14 cellular contexts compared by ENCODE assay signal in genomic region chr3:182303169-182303568, GRCh38.
"Had no signal": no experiment of that assay in that cellular context is flagged by ENCODE, and none has a peak within 500 bp of the region (broad histone marks: within the 10 kb centered on the region; RNA-seq: fewer than 3 reads in every experiment).

No MANE protein-coding gene starts in this region.

- H3K79me2 ChIP-seq: hepatocyte had no signal

- H3K36me3 ChIP-seq: gastroesophageal sphincter, pancreas, tibial nerve had no signal

- ATAC-seq: body of pancreas, gastroesophageal sphincter, pancreas had no signal

- H3K27ac Mint-ChIP-seq: mesothelial cell of epicardium had no signal

- H3K4me3 ChIP-seq: body of pancreas, gastroesophageal sphincter, hepatocyte, pancreas, skin epidermis, tibial nerve had no signal

- H3K27me3 Mint-ChIP-seq: central memory CD8-positive, alpha-beta T cell had no signal

- H3K27ac ChIP-seq: body of pancreas, epithelial cell of prostate, gastroesophageal sphincter, hepatocyte, pancreas, skin epidermis, tibial nerve had no signal

- H3K27me3 ChIP-seq: body of pancreas, gastroesophageal sphincter, hepatocyte, pancreas, tibial nerve had no signal

- H3K4me1 Mint-ChIP-seq: central memory CD8-positive, alpha-beta T cell; mesothelial cell of epicardium had no signal

- H3K9me3 Mint-ChIP-seq: mesothelial cell of epicardium had no signal

- H2AFZ ChIP-seq: hepatocyte had no signal

- DNase-seq: activated CD4-positive, alpha-beta T cell treated with anti-CD3 and anti-CD28 coated beads, Interleukin-2, amount 50 U/mL, for 1 hour; activated CD4-positive, CD25-positive, alpha-beta regulatory T cell; activated naive CD4-positive, alpha-beta T cell treated with anti-CD3 and anti-CD28 coated beads, Interleukin-2, amount 50 U/mL, for 16 hours; body of pancreas; effector memory CD4-positive, alpha-beta T cell; kidney glomerular epithelial cell; pancreas had no signal

- H3K4me2 ChIP-seq: hepatocyte had no signal

- H3K4me1 ChIP-seq: body of pancreas, gastroesophageal sphincter, pancreas, tibial nerve had no signal

- H3K4me3 Mint-ChIP-seq: central memory CD8-positive, alpha-beta T cell; mesothelial cell of epicardium had no signal

- H3K9me3 ChIP-seq: body of pancreas, gastroesophageal sphincter, pancreas, tibial nerve had no signal

- H3K36me3 Mint-ChIP-seq: mesothelial cell of epicardium had no signal
